Comparison of ENCODE assay signal across 1 cellular context in genomic region chr11:74748211-74749126, GRCh38.
TF ChIP-seq lines count a peak whose summit lies in the region.

TSS of gene RNF169 (plus strand) at chr11:74748849. CDS start at chr11:74748881, 32 bp downstream.

TF ChIP-seq in K562, 482 proteins besides CTCF, POLR2A, EP300 and RAD21 (continued from another document and continues in another):
- TF ChIP-seq, protein P1, sequence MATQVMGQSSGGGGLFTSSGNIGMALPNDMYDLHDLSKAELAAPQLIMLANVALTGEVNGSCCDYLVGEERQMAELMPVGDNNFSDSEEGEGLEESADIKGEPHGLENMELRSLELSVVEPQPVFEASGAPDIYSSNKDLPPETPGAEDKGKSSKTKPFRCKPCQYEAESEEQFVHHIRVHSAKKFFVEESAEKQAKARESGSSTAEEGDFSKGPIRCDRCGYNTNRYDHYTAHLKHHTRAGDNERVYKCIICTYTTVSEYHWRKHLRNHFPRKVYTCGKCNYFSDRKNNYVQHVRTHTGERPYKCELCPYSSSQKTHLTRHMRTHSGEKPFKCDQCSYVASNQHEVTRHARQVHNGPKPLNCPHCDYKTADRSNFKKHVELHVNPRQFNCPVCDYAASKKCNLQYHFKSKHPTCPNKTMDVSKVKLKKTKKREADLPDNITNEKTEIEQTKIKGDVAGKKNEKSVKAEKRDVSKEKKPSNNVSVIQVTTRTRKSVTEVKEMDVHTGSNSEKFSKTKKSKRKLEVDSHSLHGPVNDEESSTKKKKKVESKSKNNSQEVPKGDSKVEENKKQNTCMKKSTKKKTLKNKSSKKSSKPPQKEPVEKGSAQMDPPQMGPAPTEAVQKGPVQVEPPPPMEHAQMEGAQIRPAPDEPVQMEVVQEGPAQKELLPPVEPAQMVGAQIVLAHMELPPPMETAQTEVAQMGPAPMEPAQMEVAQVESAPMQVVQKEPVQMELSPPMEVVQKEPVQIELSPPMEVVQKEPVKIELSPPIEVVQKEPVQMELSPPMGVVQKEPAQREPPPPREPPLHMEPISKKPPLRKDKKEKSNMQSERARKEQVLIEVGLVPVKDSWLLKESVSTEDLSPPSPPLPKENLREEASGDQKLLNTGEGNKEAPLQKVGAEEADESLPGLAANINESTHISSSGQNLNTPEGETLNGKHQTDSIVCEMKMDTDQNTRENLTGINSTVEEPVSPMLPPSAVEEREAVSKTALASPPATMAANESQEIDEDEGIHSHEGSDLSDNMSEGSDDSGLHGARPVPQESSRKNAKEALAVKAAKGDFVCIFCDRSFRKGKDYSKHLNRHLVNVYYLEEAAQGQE (CRISPR knock-in tag; IDR thresholded peaks at IDR 0.05; ENCODE audit: low read depth), result no peak
- TF ChIP-seq ERF (CRISPR knock-in tag; IDR thresholded peaks at IDR 0.05) (peak; percentile 40; the same call in 1 of the 2 replicates), CHAMP1 (IDR thresholded peaks at IDR 0.05) (no peak), ZNF277 (CRISPR knock-in tag; IDR thresholded peaks at IDR 0.05; ENCODE audit: borderline replicate concordance) (no peak), RBFOX2 (IDR thresholded peaks at IDR 0.05; ENCODE audit: low read depth, low read length) (peak; percentile 95), CAMTA2 (CRISPR knock-in tag; conservative IDR thresholded peaks at IDR 0.05) (no peak), SAFB2 (IDR thresholded peaks at IDR 0.05; ENCODE audit: borderline replicate concordance, low read depth, low read length, severe bottlenecking) (no peak), SP1 (CRISPR knock-in tag; IDR thresholded peaks at IDR 0.05) (no peak), PPARD (CRISPR knock-in tag; IDR thresholded peaks at IDR 0.05) (no peak), RBBP5 (IDR thresholded peaks at IDR 0.05; ENCODE audit: borderline replicate concordance, insufficient read depth, low read length, poor library complexity, severe bottlenecking) (peak; percentile 93), NR2F6 (CRISPR knock-in tag; IDR thresholded peaks at IDR 0.05) (no peak), TBP (optimal IDR thresholded peaks at IDR 0.05; ENCODE audit: low read depth, low read length) (peak; percentile 72), ZBED1 (IDR thresholded peaks at IDR 0.05) (no peak), CTCFL (IDR thresholded peaks at IDR 0.05; ENCODE audit: borderline replicate concordance, insufficient read depth, low read depth, low read length, poor library complexity, severe bottlenecking) (no peak), ILF3 (IDR thresholded peaks at IDR 0.05; ENCODE audit: borderline replicate concordance) (no peak), MXD1 (CRISPR knock-in tag; IDR thresholded peaks at IDR 0.05; ENCODE audit: borderline replicate concordance, poor library complexity, severe bottlenecking) (no peak), ATF3 (IDR thresholded peaks at IDR 0.05) (peak; percentile 59), ATF3 (CRISPR knock-in tag; conservative IDR thresholded peaks at IDR 0.05) (no peak), FOXA1 (IDR thresholded peaks at IDR 0.05; ENCODE audit: borderline replicate concordance) (no peak), FOXK1 (CRISPR knock-in tag; IDR thresholded peaks at IDR 0.05; ENCODE audit: borderline replicate concordance) (0 out of 2 replicates have a peak, but pooled peaks have one; percentile 24), NCOA2 (IDR thresholded peaks at IDR 0.05; ENCODE audit: partially characterized antibody in 2 of 2) (no peak), MECOM (CRISPR knock-in tag; IDR thresholded peaks at IDR 0.05) (no peak), MAZ (CRISPR knock-in tag; conservative IDR thresholded peaks at IDR 0.05 in 1 of 2, IDR thresholded peaks at IDR 0.05 in 1 of 2) (peak; percentile 27 to 84; a peak in 3 of 4 replicates), PTBP1 (IDR thresholded peaks at IDR 0.05; ENCODE audit: low read depth, low read length) (no peak), XRCC5 (IDR thresholded peaks at IDR 0.05; ENCODE audit: low read depth, low read length) (0 out of 2 replicates have a peak, but pooled peaks have one; percentile 36), E2F3 (CRISPR knock-in tag; IDR thresholded peaks at IDR 0.05) (no peak), POLR3G (IDR thresholded peaks at IDR 0.05; ENCODE audit: extremely low read depth, insufficient read length, insufficient replicate concordance) (no peak), ZNF785 (CRISPR knock-in tag; IDR thresholded peaks at IDR 0.05) (no peak), RBM34 (IDR thresholded peaks at IDR 0.05; ENCODE audit: borderline replicate concordance, insufficient read depth, low read length) (no peak), CREM (IDR thresholded peaks at IDR 0.05; ENCODE audit: low read depth) (0 out of 2 replicates have a peak, but pooled peaks have one; percentile 42), TFAP4 (CRISPR knock-in tag; IDR thresholded peaks at IDR 0.05; ENCODE audit: borderline replicate concordance) (no peak; the same call in 1 of the 2 replicates), GABPA (tag; conservative IDR thresholded peaks at IDR 0.05; ENCODE audit: low read depth) (0 out of 2 replicates have a peak, but pooled peaks have one; percentile 26), TEAD2 (tag; IDR thresholded peaks at IDR 0.05) (no peak), ZNF707 (CRISPR knock-in tag; conservative IDR thresholded peaks at IDR 0.05) (no peak), FUS (optimal IDR thresholded peaks at IDR 0.05; ENCODE audit: low read depth, low read length) (peak; percentile 66)
- TF ChIP-seq, protein P2, sequence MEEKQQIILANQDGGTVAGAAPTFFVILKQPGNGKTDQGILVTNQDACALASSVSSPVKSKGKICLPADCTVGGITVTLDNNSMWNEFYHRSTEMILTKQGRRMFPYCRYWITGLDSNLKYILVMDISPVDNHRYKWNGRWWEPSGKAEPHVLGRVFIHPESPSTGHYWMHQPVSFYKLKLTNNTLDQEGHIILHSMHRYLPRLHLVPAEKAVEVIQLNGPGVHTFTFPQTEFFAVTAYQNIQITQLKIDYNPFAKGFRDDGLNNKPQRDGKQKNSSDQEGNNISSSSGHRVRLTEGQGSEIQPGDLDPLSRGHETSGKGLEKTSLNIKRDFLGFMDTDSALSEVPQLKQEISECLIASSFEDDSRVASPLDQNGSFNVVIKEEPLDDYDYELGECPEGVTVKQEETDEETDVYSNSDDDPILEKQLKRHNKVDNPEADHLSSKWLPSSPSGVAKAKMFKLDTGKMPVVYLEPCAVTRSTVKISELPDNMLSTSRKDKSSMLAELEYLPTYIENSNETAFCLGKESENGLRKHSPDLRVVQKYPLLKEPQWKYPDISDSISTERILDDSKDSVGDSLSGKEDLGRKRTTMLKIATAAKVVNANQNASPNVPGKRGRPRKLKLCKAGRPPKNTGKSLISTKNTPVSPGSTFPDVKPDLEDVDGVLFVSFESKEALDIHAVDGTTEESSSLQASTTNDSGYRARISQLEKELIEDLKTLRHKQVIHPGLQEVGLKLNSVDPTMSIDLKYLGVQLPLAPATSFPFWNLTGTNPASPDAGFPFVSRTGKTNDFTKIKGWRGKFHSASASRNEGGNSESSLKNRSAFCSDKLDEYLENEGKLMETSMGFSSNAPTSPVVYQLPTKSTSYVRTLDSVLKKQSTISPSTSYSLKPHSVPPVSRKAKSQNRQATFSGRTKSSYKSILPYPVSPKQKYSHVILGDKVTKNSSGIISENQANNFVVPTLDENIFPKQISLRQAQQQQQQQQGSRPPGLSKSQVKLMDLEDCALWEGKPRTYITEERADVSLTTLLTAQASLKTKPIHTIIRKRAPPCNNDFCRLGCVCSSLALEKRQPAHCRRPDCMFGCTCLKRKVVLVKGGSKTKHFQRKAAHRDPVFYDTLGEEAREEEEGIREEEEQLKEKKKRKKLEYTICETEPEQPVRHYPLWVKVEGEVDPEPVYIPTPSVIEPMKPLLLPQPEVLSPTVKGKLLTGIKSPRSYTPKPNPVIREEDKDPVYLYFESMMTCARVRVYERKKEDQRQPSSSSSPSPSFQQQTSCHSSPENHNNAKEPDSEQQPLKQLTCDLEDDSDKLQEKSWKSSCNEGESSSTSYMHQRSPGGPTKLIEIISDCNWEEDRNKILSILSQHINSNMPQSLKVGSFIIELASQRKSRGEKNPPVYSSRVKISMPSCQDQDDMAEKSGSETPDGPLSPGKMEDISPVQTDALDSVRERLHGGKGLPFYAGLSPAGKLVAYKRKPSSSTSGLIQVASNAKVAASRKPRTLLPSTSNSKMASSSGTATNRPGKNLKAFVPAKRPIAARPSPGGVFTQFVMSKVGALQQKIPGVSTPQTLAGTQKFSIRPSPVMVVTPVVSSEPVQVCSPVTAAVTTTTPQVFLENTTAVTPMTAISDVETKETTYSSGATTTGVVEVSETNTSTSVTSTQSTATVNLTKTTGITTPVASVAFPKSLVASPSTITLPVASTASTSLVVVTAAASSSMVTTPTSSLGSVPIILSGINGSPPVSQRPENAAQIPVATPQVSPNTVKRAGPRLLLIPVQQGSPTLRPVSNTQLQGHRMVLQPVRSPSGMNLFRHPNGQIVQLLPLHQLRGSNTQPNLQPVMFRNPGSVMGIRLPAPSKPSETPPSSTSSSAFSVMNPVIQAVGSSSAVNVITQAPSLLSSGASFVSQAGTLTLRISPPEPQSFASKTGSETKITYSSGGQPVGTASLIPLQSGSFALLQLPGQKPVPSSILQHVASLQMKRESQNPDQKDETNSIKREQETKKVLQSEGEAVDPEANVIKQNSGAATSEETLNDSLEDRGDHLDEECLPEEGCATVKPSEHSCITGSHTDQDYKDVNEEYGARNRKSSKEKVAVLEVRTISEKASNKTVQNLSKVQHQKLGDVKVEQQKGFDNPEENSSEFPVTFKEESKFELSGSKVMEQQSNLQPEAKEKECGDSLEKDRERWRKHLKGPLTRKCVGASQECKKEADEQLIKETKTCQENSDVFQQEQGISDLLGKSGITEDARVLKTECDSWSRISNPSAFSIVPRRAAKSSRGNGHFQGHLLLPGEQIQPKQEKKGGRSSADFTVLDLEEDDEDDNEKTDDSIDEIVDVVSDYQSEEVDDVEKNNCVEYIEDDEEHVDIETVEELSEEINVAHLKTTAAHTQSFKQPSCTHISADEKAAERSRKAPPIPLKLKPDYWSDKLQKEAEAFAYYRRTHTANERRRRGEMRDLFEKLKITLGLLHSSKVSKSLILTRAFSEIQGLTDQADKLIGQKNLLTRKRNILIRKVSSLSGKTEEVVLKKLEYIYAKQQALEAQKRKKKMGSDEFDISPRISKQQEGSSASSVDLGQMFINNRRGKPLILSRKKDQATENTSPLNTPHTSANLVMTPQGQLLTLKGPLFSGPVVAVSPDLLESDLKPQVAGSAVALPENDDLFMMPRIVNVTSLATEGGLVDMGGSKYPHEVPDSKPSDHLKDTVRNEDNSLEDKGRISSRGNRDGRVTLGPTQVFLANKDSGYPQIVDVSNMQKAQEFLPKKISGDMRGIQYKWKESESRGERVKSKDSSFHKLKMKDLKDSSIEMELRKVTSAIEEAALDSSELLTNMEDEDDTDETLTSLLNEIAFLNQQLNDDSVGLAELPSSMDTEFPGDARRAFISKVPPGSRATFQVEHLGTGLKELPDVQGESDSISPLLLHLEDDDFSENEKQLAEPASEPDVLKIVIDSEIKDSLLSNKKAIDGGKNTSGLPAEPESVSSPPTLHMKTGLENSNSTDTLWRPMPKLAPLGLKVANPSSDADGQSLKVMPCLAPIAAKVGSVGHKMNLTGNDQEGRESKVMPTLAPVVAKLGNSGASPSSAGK (IDR thresholded peaks at IDR 0.05), result no peak
